Comparison of ENCODE assay signal across 1 cellular context in the genomic region with DNA sequence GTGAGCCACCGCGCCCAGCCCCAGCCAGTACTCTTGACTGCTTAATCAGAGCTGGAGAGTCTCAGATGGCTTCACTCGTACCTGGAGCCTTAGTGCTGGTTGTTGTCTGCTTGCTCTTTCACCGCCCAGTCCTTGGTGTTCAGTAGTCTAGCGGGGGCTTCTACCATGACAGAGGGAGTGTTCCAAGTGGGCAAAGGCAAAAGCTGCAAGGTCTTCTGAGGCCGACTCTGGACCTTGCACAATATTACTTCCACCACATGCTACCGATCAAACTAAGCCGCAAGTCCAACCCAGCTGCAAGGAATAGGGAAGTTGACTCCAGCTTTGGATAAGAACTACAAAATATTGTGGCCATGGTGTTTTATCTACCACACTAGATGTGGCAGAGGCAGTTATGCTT.
TF ChIP-seq lines count a peak whose summit lies in the region.

No MANE protein-coding gene starts in this region.

TF ChIP-seq in GM23338, 12 proteins besides CTCF, POLR2A, EP300 and RAD21 (continued from another document):
- TF ChIP-seq, protein P1, sequence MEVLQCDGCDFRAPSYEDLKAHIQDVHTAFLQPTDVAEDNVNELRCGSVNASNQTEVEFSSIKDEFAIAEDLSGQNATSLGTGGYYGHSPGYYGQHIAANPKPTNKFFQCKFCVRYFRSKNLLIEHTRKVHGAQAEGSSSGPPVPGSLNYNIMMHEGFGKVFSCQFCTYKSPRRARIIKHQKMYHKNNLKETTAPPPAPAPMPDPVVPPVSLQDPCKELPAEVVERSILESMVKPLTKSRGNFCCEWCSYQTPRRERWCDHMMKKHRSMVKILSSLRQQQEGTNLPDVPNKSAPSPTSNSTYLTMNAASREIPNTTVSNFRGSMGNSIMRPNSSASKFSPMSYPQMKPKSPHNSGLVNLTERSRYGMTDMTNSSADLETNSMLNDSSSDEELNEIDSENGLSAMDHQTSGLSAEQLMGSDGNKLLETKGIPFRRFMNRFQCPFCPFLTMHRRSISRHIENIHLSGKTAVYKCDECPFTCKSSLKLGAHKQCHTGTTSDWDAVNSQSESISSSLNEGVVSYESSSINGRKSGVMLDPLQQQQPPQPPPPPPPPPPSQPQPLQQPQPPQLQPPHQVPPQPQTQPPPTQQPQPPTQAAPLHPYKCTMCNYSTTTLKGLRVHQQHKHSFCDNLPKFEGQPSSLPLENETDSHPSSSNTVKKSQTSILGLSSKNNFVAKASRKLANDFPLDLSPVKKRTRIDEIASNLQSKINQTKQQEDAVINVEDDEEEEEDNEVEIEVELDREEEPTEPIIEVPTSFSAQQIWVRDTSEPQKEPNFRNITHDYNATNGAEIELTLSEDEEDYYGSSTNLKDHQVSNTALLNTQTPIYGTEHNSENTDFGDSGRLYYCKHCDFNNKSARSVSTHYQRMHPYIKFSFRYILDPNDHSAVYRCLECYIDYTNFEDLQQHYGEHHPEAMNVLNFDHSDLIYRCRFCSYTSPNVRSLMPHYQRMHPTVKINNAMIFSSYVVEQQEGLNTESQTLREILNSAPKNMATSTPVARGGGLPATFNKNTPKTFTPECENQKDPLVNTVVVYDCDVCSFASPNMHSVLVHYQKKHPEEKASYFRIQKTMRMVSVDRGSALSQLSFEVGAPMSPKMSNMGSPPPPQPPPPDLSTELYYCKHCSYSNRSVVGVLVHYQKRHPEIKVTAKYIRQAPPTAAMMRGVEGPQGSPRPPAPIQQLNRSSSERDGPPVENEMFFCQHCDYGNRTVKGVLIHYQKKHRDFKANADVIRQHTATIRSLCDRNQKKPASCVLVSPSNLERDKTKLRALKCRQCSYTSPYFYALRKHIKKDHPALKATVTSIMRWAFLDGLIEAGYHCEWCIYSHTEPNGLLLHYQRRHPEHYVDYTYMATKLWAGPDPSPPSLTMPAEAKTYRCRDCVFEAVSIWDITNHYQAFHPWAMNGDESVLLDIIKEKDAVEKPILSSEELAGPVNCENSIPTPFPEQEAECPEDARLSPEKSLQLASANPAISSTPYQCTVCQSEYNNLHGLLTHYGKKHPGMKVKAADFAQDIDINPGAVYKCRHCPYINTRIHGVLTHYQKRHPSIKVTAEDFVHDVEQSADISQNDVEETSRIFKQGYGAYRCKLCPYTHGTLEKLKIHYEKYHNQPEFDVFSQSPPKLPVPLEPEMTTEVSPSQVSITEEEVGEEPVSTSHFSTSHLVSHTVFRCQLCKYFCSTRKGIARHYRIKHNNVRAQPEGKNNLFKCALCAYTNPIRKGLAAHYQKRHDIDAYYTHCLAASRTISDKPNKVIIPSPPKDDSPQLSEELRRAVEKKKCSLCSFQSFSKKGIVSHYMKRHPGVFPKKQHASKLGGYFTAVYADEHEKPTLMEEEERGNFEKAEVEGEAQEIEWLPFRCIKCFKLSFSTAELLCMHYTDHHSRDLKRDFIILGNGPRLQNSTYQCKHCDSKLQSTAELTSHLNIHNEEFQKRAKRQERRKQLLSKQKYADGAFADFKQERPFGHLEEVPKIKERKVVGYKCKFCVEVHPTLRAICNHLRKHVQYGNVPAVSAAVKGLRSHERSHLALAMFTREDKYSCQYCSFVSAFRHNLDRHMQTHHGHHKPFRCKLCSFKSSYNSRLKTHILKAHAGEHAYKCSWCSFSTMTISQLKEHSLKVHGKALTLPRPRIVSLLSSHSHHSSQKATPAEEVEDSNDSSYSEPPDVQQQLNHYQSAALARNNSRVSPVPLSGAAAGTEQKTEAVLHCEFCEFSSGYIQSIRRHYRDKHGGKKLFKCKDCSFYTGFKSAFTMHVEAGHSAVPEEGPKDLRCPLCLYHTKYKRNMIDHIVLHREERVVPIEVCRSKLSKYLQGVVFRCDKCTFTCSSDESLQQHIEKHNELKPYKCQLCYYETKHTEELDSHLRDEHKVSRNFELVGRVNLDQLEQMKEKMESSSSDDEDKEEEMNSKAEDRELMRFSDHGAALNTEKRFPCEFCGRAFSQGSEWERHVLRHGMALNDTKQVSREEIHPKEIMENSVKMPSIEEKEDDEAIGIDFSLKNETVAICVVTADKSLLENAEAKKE (CRISPR knock-in tag; IDR thresholded peaks at IDR 0.05) = no peak
- TF ChIP-seq ZNF114 (CRISPR knock-in tag; IDR thresholded peaks at IDR 0.05) = no peak
- no peak for TF ChIP-seq JUNB (IDR thresholded peaks at IDR 0.05; ENCODE audit: unreplicated experiment)
